ENCODE assay signal across 10 cellular contexts in the genomic region with DNA sequence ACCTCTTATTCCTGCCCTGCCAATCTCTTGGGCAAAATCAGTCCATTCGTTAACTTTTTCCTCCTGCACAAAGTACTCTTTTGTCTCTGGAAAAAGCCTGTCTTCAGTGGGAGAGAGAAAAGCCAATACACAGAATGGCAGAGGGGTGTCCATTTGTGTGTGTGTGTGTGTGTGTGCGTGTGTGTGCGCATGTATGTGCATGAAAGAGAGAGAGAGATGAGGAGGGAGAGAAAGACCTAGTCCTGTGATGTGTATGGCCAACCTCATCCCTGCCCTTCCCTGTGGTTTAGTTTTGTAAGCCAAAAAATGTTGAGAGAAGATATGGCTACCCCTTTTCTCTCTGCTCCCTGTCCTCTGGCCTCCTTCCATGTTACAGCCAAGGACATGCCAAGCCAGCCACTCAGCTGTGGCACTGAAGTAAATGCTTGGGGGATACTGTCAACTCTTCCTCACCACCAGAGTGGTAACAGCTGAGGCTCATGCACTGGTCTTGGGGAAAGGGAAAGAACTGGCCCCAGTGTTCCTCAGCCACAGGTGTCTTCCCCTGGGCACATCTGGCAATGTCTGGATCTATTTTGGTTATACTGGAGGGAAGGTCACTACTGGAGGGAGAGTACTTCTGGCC.
"Had no signal": no experiment of that assay in that cellular context is flagged by ENCODE, and none has a peak within 500 bp of the region (broad histone marks: within the 10 kb centered on the region; RNA-seq: fewer than 3 reads in every experiment).

No MANE protein-coding gene starts in this region.

- H3K4me3 ChIP-seq: adrenal gland, SJSA1 had no signal

- H3K27me3 ChIP-seq: adrenal gland, SJSA1 had no signal

- H3K9me3 ChIP-seq: adrenal gland, SJSA1 had no signal

- DNase-seq: activated CD4-positive, alpha-beta T cell treated with anti-CD3 and anti-CD28 coated beads, Interleukin-2, amount 50 U/mL, for 1 hour; activated gamma-delta T cell; activated T-cell treated with anti-CD3 and anti-CD28 coated beads for 4 hours; anterior cingulate cortex; NCI-H510A; NK-92 treated with Interleukin-12 subunit alpha and Interleukin-12 subunit beta, amount 100 ng/mL, for 24 hours had no signal

- H3K36me3 ChIP-seq: adrenal gland, SJSA1 had no signal

- H3K4me1 ChIP-seq: adrenal gland, SJSA1 had no signal

- ATAC-seq: activated T-helper 17 cell treated with anti-CD3 and anti-CD28 coated beads, Interleukin-2, amount 50 U/mL, for 72 hours had no signal

- H3K27ac ChIP-seq: adrenal gland, SJSA1, WERI-Rb-1 had no signal
